10 cellular contexts compared by ENCODE assay signal in the genomic region with DNA sequence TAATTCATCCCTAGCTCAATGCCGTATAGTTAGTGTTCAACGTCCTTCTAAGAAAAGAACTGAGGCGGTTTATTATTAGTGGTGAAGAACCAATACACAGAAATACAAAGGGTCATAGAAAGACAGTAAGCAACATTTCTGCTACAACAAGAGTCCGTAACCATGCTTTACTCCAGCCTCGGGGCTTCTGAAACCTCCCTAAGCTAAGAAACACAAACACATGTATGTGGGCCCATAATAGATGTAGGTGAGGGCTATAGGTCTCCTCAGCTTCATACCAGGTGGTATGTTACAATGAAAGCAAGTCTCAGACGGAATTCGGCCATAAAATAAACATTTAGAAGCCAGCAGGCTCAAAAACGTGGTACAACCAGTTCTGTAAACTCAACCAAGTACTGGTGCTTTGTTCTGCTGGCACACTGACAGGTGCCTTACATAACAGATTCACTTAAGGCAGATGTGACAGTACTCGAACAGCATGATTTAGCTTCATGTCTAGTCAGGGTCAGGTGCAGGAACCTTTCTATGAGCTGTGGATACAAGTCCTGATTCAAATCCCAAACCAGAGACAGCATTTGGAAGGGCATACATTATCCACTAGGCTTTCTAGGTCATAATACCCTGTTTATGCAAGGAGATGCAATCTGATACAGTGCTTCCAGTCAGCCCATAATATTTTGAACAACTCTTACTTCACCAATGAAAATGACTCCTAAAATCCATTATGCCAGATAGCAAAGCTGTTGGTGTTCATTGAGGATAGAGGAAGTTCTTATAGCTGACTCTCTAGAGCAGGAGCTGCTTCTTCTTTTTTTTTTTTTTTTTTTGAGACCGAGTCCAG.
DNase-seq lines count a peak whose midpoint lies in the region; ATAC-seq and TF ChIP-seq lines count a peak whose summit lies in the region.
"Had no signal": no experiment of that assay in that cellular context is flagged by ENCODE, and none has a peak within 500 bp of the region (broad histone marks: within the 10 kb centered on the region; RNA-seq: fewer than 3 reads in every experiment).

No MANE protein-coding gene starts in this region.

- no peaks in the 10 kb centered on the region for H4K20me1 ChIP-seq in PC-9 (ENCODE audit: insufficient read depth)

- H3K79me2 ChIP-seq in PC-9 (ENCODE audit: low read depth): no peaks in the 10 kb centered on the region

- DNase-seq in KBM-7 (peak; percentile 54), PC-9 (peak; percentile 66 to 86), left ventricle myocardium inferior (no peak), NCI-H526 (lab: John Stamatoyannopoulos, UW) (no peak)
- no peak for DNase-seq in activated CD4-positive, alpha-beta T cell treated with anti-CD3 and anti-CD28 coated beads, Interleukin-2, amount 50 U/mL, for 4 hours
- DNase-seq in stimulated activated naive CD4-positive, alpha-beta T cell treated with Interleukin-2 at 50 U/mL for 16 hours (lab: John Stamatoyannopoulos, UW): no peak
- DNase-seq: effector memory CD8-positive, alpha-beta T cell; stimulated activated naive CD4-positive, alpha-beta T cell had no signal

- H3K9me3 ChIP-seq in PC-9 (ENCODE audit: insufficient read depth, low read depth): no peaks in the 10 kb centered on the region
- H3K9me3 ChIP-seq in left ventricle myocardium inferior (replicated peaks): no peaks in the 10 kb centered on the region

- no peaks in the 10 kb centered on the region for H3K9me3 Mint-ChIP-seq in stimulated activated memory B cell treated with anti-CD40 and anti-IgM and Interleukin-4, amounts not matched to agents 10 μg/mL and 1 μg/mL and 100 μg/mL, for 72 hours
- H3K9me3 Mint-ChIP-seq: effector memory CD8-positive, alpha-beta T cell had no signal

- CTCF ChIA-PET in PC-9 (lab: Charles Lee): interaction anchor here (0.7 to 0.8 kb wide), 2 partner anchors 35 to 44 kb away, joined by 3 to 5 read pairs; no protein-coding TSS in a partner anchor

- H3K4me2 ChIP-seq in PC-9: peak overlapping the region; percentile 67

- no peaks in the 10 kb centered on the region for H3K9me2 ChIP-seq in PC-9 (ENCODE audit: insufficient read depth)

- H3K36me3 ChIP-seq in PC-9 (ENCODE audit: low read depth) (no peaks in the 10 kb centered on the region), left ventricle myocardium inferior (no peaks in the 10 kb centered on the region)

- H3K4me3 ChIP-seq in PC-9 (no peak overlapping the region; the same call in 1 of the 2 replicates), left ventricle myocardium inferior (no peak overlapping the region)

- H3K27me3 ChIP-seq in PC-9 (ENCODE audit: insufficient read depth, low read depth) (no peaks in the 10 kb centered on the region), left ventricle myocardium inferior (ENCODE audit: low read depth) (no peaks in the 10 kb centered on the region)

- peak overlapping the region; percentile 66 for H3K27ac ChIP-seq in PC-9
- H3K27ac ChIP-seq in left ventricle myocardium inferior (replicated peaks): peak overlapping the region; percentile 52

- peaks cover 13% of the 10 kb centered on the region; the same call in 1 of the 2 replicates for H3F3A ChIP-seq in PC-9 (ENCODE audit: insufficient read depth, low read depth)

- BruUV-seq in PC-9 (replicated peaks; lab: Mats Ljungman, UMichigan): no TSS peak

- ATAC-seq in stimulated activated memory B cell treated with anti-CD40 and anti-IgM and Interleukin-4, amounts not matched to agents 10 μg/mL and 1 μg/mL and 100 μg/mL, for 72 hours: no peak
- no peak for ATAC-seq in HG02884 (IDR thresholded peaks at IDR 0.05; ENCODE audit: unreplicated experiment)
- ATAC-seq: effector memory CD8-positive, alpha-beta T cell had no signal

- peaks cover 70% of the 10 kb centered on the region for H3K4me1 Mint-ChIP-seq in stimulated activated memory B cell treated with anti-CD40 and anti-IgM and Interleukin-4, amounts not matched to agents 10 μg/mL and 1 μg/mL and 100 μg/mL, for 72 hours

- intact Hi-C loops in PC-9 (cut with micrococcal nuclease; ENCODE audit: unreplicated experiment): loop anchor here (1.0 to 2.0 kb wide), 2 partner anchors 9 to 51 kb away; no protein-coding TSS in a partner anchor
- intact Hi-C loops in left ventricle myocardium inferior (cut with micrococcal nuclease): no loop called here

- no peak overlapping the region for H3K4me3 Mint-ChIP-seq in stimulated activated memory B cell treated with anti-CD40 and anti-IgM and Interleukin-4, amounts not matched to agents 10 μg/mL and 1 μg/mL and 100 μg/mL, for 72 hours
- H3K4me3 Mint-ChIP-seq: effector memory CD8-positive, alpha-beta T cell had no signal

- peaks cover 4% of the 10 kb centered on the region for H3K36me3 Mint-ChIP-seq in stimulated activated memory B cell treated with anti-CD40 and anti-IgM and Interleukin-4, amounts not matched to agents 10 μg/mL and 1 μg/mL and 100 μg/mL, for 72 hours

- H3K27me3 Mint-ChIP-seq in stimulated activated memory B cell treated with anti-CD40 and anti-IgM and Interleukin-4, amounts not matched to agents 10 μg/mL and 1 μg/mL and 100 μg/mL, for 72 hours: no peaks in the 10 kb centered on the region
- H3K27me3 Mint-ChIP-seq: effector memory CD8-positive, alpha-beta T cell had no signal

- peak overlapping the region; percentile 94 for H3K27ac Mint-ChIP-seq in stimulated activated memory B cell treated with anti-CD40 and anti-IgM and Interleukin-4, amounts not matched to agents 10 μg/mL and 1 μg/mL and 100 μg/mL, for 72 hours
- H3K27ac Mint-ChIP-seq: effector memory CD8-positive, alpha-beta T cell had no signal

- H3K4me1 ChIP-seq in PC-9 (replicated peaks; ENCODE audit: insufficient read depth): peaks cover 41% of the 10 kb centered on the region
- peaks cover 9% of the 10 kb centered on the region for H3K4me1 ChIP-seq in left ventricle myocardium inferior

- no peak for TF ChIP-seq CTCF in PC-9 (conservative IDR thresholded peaks at IDR 0.05)
- no peak for TF ChIP-seq CTCF in left ventricle myocardium inferior (IDR thresholded peaks at IDR 0.05; ENCODE audit: borderline replicate concordance)

- POLR2A ChIA-PET in PC-9 (lab: Charles Lee; ENCODE audit: unreplicated experiment): interaction anchor here (0.5 to 0.7 kb wide), 2 partner anchors 16 to 65 kb away, joined by 3 to 10 read pairs; no protein-coding TSS in a partner anchor

- in situ Hi-C loops in KBM-7 (cut with MboI; ENCODE audit: low pct_unique_long_range_greater_than_20kb, low sequenced_read_pairs): no loop called here

- peak overlapping the region; percentile 52; the same call in 1 of the 2 replicates for H2AFZ ChIP-seq in PC-9

Comparison
In these comparisons a context has a peak if more than half of its experiments do, and no peak if none do; other contexts are left out.
1. DNase-seq: peak in KBM-7 (single experiment) and PC-9 (2 of 2); none in left ventricle myocardium inferior (single experiment), activated CD4-positive, alpha-beta T cell treated with anti-CD3 and anti-CD28 coated beads, Interleukin-2, amount 50 U/mL, for 4 hours (0 of 2), NCI-H526 (0 of 2) and stimulated activated naive CD4-positive, alpha-beta T cell treated with Interleukin-2 at 50 U/mL for 16 hours (single experiment).